8 cellular contexts compared by ENCODE assay signal in the genomic region with DNA sequence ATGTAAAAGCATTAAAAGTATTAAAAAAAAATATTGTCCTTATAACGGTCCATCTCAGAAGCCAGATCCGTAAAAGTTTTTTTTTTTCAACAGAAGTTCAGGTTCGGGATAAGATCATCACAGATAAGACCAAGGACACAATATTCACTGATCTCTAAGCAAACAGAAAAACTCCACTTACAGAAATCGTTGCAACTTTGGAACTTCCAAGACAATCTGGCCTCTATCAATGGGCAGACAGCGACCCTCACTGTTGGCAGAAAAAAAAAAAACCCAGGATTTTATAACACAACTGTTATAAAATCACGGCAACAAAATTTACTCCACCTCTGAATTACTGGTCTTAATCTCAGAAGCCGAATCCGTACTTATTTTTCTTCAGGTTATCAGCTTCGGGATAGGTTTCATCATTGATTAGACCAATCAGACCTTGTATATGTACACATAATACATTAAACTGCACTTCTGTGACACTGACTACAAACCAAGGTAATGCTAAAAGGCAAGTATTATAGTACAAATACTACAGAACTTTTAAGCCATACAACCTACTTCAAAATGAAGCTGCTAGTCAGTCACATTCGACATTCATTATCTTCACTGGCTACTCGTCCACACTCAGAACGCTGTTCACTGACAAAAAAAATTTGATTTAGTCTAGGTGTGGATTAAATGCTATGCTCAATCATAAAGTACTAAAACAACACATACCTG. TPM values are rescaled to one million over a fixed set of nuclear protein-coding genes. Genes with fewer than 3 reads are reported as not detected.
DNase-seq lines count a peak whose midpoint lies in the region; ATAC-seq and TF ChIP-seq lines count a peak whose summit lies in the region.

No MANE protein-coding gene starts in this region.

- peaks cover 47% of the 10 kb centered on the region for H3K36me3 Mint-ChIP-seq in activated naive CD4-positive, alpha-beta T cell treated with anti-CD3 and anti-CD28 coated beads, Interleukin-2, amount 50 U/mL, for 24 hours

- H3F3A ChIP-seq in SU-DHL-6 (ENCODE audit: insufficient read depth): peaks cover 62% of the 10 kb centered on the region

- H3K79me2 ChIP-seq in SU-DHL-6 (ENCODE audit: insufficient read depth, low read length): peaks cover 51% of the 10 kb centered on the region

- H3K36me3 ChIP-seq in SU-DHL-6 (ENCODE audit: low read length) (peaks cover 33% of the 10 kb centered on the region), prostate gland (no peaks in the 10 kb centered on the region)

- no peak for TF ChIP-seq POLR2A in prostate gland (IDR thresholded peaks at IDR 0.05)

- intact Hi-C loops in prostate gland (cut with DNase I): loop anchor here (10.0 kb wide), 3 partner anchors 187 to 1907 kb away; partner anchors contain the start of genes NT5E and RARS2

- no peaks in the 10 kb centered on the region for H3K4me1 ChIP-seq in prostate gland (replicated peaks)

- peak overlapping the region; percentile 96 for H3K4me2 ChIP-seq in SU-DHL-6 (ENCODE audit: low read depth, low read length, poor library complexity, severe bottlenecking)

- peak overlapping the region; percentile 76 for H3K27ac ChIP-seq in SU-DHL-6 (ENCODE audit: low read depth, low read length)
- peak overlapping the region; percentile 86 to 87 for H3K27ac ChIP-seq in prostate gland

- no peaks in the 10 kb centered on the region for H3K9me2 ChIP-seq in SU-DHL-6 (replicated peaks; ENCODE audit: insufficient read depth, low read length)

- H3K27me3 Mint-ChIP-seq in activated naive CD4-positive, alpha-beta T cell treated with anti-CD3 and anti-CD28 coated beads, Interleukin-2, amount 50 U/mL, for 24 hours: no peaks in the 10 kb centered on the region

- no peak for DNase-seq in activated naive CD4-positive, alpha-beta T cell treated with anti-CD3 and anti-CD28 coated beads, Interleukin-2, amount 50 U/mL, for 16 hours
- DNase-seq in fibroblast of the aortic adventitia (ENCODE audit: low read depth) (peak; percentile 58), prostate gland (ENCODE audit: low spot score) (no peak), NCI-H1048 (lab: John Stamatoyannopoulos, UW) (no peak), A172 (ENCODE audit: low spot score) (no peak)

- no peak for ATAC-seq in GM21423 (IDR thresholded peaks at IDR 0.05; ENCODE audit: unreplicated experiment)

- H3K27me3 ChIP-seq in SU-DHL-6 (ENCODE audit: low read length) (no peaks in the 10 kb centered on the region), prostate gland (replicated peaks; ENCODE audit: insufficient read depth) (no peaks in the 10 kb centered on the region)

- peaks cover 52% of the 10 kb centered on the region for H3K4me1 Mint-ChIP-seq in activated naive CD4-positive, alpha-beta T cell treated with anti-CD3 and anti-CD28 coated beads, Interleukin-2, amount 50 U/mL, for 24 hours

- no peak overlapping the region for H2AFZ ChIP-seq in SU-DHL-6 (ENCODE audit: low read depth, low read length, severe bottlenecking)

- TF ChIP-seq CTCF in SU-DHL-6 (IDR thresholded peaks at IDR 0.05; ENCODE audit: insufficient read depth, low read length, poor library complexity, severe bottlenecking): no peak
- TF ChIP-seq CTCF in fibroblast of the aortic adventitia (IDR thresholded peaks at IDR 0.05; ENCODE audit: insufficient read depth, low read length): no peak
- peak in 1 of 4 experiments; percentile 19 for TF ChIP-seq CTCF in prostate gland (IDR thresholded peaks at IDR 0.05)

- peaks cover 41% of the 10 kb centered on the region for H4K20me1 ChIP-seq in SU-DHL-6 (ENCODE audit: low read depth, low read length)

- no peaks in the 10 kb centered on the region; the same call in 1 of the 2 replicates for H3K9me3 ChIP-seq in SU-DHL-6 (ENCODE audit: insufficient read depth, low read length)
- no peaks in the 10 kb centered on the region for H3K9me3 ChIP-seq in prostate gland

- under 1% methylated on average over 12 of the region's 12 CpGs for WGBS in prostate gland

- peaks cover 5% of the 10 kb centered on the region for H3K9me3 Mint-ChIP-seq in activated naive CD4-positive, alpha-beta T cell treated with anti-CD3 and anti-CD28 coated beads, Interleukin-2, amount 50 U/mL, for 24 hours

- H3K4me3 Mint-ChIP-seq in activated naive CD4-positive, alpha-beta T cell treated with anti-CD3 and anti-CD28 coated beads, Interleukin-2, amount 50 U/mL, for 24 hours: peak overlapping the region; percentile 98

- peak overlapping the region; percentile 99 for H3K27ac Mint-ChIP-seq in activated naive CD4-positive, alpha-beta T cell treated with anti-CD3 and anti-CD28 coated beads, Interleukin-2, amount 50 U/mL, for 24 hours

- peak overlapping the region; percentile 98 for H3K9ac ChIP-seq in SU-DHL-6 (ENCODE audit: low read length)

- peak overlapping the region; percentile 82 for H3K4me3 ChIP-seq in SU-DHL-6 (ENCODE audit: insufficient read depth, low read length, poor library complexity, severe bottlenecking)
- H3K4me3 ChIP-seq in fibroblast of the aortic adventitia (ENCODE audit: low read depth, low read length): peak overlapping the region; percentile 68
- peak overlapping the region; percentile 82 to 93 for H3K4me3 ChIP-seq in prostate gland

RNA-seq across cellular contexts. Expression of gene SYNCRIP, which starts 34.7 kb away (rescaled TPM):
- total RNA-seq in fibroblast of the aortic adventitia (ENCODE audit: low replicate concordance) (90.5 and 95.1 TPM in 2 replicates), prostate gland (10 to 100 TPM; 46.1 to 49.7 TPM)
- total RNA-seq in A172 (2014; rRNA removed; shearing (Covaris generic)): 124 and 148 TPM in 2 replicates
